16 cellular contexts compared by ENCODE assay signal in the genomic region with DNA sequence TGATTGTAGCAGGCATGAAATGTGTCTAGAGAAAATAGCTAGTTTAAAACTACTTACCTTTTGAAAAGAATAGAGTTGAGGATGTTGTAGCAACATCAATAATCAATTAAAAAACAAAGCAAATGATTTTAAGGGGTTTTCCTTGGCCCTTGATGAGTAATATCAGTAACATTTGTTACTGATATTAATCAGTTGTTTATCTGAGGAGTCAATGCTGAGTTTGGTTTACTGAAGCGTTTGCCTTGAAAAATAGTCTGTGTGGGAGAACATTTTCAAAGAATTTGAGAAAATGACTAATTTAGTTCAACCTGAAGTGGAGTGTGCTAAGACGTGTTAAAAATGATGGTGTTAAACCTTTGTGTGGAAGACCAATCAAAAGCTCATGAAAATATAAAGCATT. TPM values are rescaled to one million over a fixed set of nuclear protein-coding genes. Genes with fewer than 3 reads are reported as not detected.
DNase-seq lines count a peak whose midpoint lies in the region; ATAC-seq and TF ChIP-seq lines count a peak whose summit lies in the region.
"Had no signal": no experiment of that assay in that cellular context is flagged by ENCODE, and none has a peak within 500 bp of the region (broad histone marks: within the 10 kb centered on the region; RNA-seq: fewer than 3 reads in every experiment).

No MANE protein-coding gene starts in this region.

- intact Hi-C loops in Right ventricle myocardium superior (cut with DNase I) = no loop called here

- no peak overlapping the region for H3K4me3 ChIP-seq in GM06990 (replicated peaks; ENCODE audit: low read depth, low read length)
- H3K4me3 ChIP-seq: adrenal gland, psoas muscle, tibial nerve had no signal

- DNase-seq in GM06990 (ENCODE audit: extremely low read depth, insufficient read length) (peak; percentile 19), hepatic stellate cell (ENCODE audit: low spot score) (no peak), Right ventricle myocardium superior (no peak)
- no peak for DNase-seq in stimulated activated CD8-positive, alpha-beta memory T cell treated with anti-CD3 and anti-CD28 coated beads, Interleukin-4, amount 100 ng/mL, for 48 hours
- DNase-seq in effector CD4-positive, alpha-beta T cell = no peak
- DNase-seq: activated T-cell treated with anti-CD3 and anti-CD28 coated beads, Interleukin-2, amount 50 U/mL, for 1 hour; adrenal gland; HFFc6; NCI-H446; psoas muscle had no signal

- no peak for TF ChIP-seq CTCF in GM06990 (IDR thresholded peaks at IDR 0.05; ENCODE audit: insufficient read depth, low read length, poor library complexity, severe bottlenecking)

- H3K27me3 ChIP-seq in GM06990 (replicated peaks; ENCODE audit: control insufficient read depth, insufficient read depth, low read length) = no peaks in the 10 kb centered on the region
- H3K27me3 ChIP-seq: tibial nerve had no signal

- ATAC-seq in GM18909 (IDR thresholded peaks at IDR 0.05; ENCODE audit: poor library complexity, unreplicated experiment) = peak; percentile 79
- peak; percentile 84 for ATAC-seq in HG02571 (IDR thresholded peaks at IDR 0.05; ENCODE audit: unreplicated experiment)
- peak; percentile 68 for ATAC-seq in HG03159 (IDR thresholded peaks at IDR 0.05; ENCODE audit: unreplicated experiment)
- ATAC-seq in Right ventricle myocardium superior (ENCODE audit: poor library complexity) = no peak
- ATAC-seq: esophagus mucosa, HepG2, psoas muscle had no signal

- no peaks in the 10 kb centered on the region for H3K36me3 ChIP-seq in GM06990 (ENCODE audit: control insufficient read depth, insufficient read depth, low read length)
- H3K36me3 ChIP-seq: adrenal gland, tibial nerve had no signal

RNA-seq across cellular contexts. Expression of gene PTH2R, which starts 9.3 kb away (rescaled TPM):
- not detected for total RNA-seq in Right ventricle myocardium superior
- total RNA-seq: esophagus mucosa, HFFc6, tibial nerve had no signal
